1 cellular context compared by ENCODE assay signal in the genomic region with DNA sequence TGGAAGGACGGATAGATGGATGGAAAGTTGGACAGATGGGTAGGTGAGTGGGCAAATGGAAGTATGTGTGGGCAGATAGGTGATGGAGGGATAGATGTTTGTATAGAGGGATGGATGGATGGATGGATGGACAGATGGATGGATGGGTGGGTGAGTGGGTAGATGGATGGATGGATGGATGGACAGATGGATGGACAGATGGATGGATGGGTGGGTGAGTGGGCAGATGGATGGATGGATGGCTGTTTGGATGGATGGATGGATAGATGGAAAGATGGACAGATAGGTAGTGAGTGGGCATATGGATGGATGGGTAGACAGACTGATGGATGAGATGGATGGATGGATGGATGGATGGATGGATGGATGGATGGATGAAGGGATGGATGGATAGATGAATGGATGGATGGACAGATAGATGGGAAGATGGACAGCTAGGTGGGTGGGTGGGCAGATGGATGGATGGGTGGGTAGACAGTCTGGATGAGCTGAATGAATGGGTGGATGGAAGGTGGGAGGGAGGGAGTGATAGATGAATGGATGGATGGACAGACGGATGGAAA.
A peak's percentile ranks its signal among the peaks of the same experiment; 100 is the strongest.
TF ChIP-seq lines count a peak whose summit lies in the region.

No MANE protein-coding gene starts in this region.

TF ChIP-seq in HEK293, 187 proteins besides CTCF, POLR2A, EP300 and RAD21 (continued from another document and continues in another):
- no peak for TF ChIP-seq ZNF529 (tag by site-specific recombination; IDR thresholded peaks at IDR 0.05; ENCODE audit: insufficient replicate concordance)
- TF ChIP-seq KLF10 (tag by site-specific recombination; IDR thresholded peaks at IDR 0.05): no peak
- TF ChIP-seq ZNF324 (tag by site-specific recombination; IDR thresholded peaks at IDR 0.05): no peak
- no peak for TF ChIP-seq ZNF214 (tag by site-specific recombination; IDR thresholded peaks at IDR 0.05; ENCODE audit: borderline replicate concordance)
- TF ChIP-seq ZNF473 (tag by site-specific recombination; IDR thresholded peaks at IDR 0.05): no peak
- no peak for TF ChIP-seq ZNF664 (tag by site-specific recombination; IDR thresholded peaks at IDR 0.05)
- no peak for TF ChIP-seq ZNF626 (tag by site-specific recombination; IDR thresholded peaks at IDR 0.05)
- TF ChIP-seq KLF7 (tag by site-specific recombination; IDR thresholded peaks at IDR 0.05; ENCODE audit: borderline replicate concordance): no peak
- no peak for TF ChIP-seq ZFP41 (tag by site-specific recombination; IDR thresholded peaks at IDR 0.05; ENCODE audit: borderline replicate concordance)
- no peak for TF ChIP-seq ZNF184 (tag by site-specific recombination; IDR thresholded peaks at IDR 0.05)
- TF ChIP-seq, protein P1, sequence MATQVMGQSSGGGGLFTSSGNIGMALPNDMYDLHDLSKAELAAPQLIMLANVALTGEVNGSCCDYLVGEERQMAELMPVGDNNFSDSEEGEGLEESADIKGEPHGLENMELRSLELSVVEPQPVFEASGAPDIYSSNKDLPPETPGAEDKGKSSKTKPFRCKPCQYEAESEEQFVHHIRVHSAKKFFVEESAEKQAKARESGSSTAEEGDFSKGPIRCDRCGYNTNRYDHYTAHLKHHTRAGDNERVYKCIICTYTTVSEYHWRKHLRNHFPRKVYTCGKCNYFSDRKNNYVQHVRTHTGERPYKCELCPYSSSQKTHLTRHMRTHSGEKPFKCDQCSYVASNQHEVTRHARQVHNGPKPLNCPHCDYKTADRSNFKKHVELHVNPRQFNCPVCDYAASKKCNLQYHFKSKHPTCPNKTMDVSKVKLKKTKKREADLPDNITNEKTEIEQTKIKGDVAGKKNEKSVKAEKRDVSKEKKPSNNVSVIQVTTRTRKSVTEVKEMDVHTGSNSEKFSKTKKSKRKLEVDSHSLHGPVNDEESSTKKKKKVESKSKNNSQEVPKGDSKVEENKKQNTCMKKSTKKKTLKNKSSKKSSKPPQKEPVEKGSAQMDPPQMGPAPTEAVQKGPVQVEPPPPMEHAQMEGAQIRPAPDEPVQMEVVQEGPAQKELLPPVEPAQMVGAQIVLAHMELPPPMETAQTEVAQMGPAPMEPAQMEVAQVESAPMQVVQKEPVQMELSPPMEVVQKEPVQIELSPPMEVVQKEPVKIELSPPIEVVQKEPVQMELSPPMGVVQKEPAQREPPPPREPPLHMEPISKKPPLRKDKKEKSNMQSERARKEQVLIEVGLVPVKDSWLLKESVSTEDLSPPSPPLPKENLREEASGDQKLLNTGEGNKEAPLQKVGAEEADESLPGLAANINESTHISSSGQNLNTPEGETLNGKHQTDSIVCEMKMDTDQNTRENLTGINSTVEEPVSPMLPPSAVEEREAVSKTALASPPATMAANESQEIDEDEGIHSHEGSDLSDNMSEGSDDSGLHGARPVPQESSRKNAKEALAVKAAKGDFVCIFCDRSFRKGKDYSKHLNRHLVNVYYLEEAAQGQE (tag by site-specific recombination; IDR thresholded peaks at IDR 0.05): no peak
- TF ChIP-seq, protein P2, sequence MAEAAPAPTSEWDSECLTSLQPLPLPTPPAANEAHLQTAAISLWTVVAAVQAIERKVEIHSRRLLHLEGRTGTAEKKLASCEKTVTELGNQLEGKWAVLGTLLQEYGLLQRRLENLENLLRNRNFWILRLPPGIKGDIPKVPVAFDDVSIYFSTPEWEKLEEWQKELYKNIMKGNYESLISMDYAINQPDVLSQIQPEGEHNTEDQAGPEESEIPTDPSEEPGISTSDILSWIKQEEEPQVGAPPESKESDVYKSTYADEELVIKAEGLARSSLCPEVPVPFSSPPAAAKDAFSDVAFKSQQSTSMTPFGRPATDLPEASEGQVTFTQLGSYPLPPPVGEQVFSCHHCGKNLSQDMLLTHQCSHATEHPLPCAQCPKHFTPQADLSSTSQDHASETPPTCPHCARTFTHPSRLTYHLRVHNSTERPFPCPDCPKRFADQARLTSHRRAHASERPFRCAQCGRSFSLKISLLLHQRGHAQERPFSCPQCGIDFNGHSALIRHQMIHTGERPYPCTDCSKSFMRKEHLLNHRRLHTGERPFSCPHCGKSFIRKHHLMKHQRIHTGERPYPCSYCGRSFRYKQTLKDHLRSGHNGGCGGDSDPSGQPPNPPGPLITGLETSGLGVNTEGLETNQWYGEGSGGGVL (tag by site-specific recombination; IDR thresholded peaks at IDR 0.05): no peak
- TF ChIP-seq, protein P3, sequence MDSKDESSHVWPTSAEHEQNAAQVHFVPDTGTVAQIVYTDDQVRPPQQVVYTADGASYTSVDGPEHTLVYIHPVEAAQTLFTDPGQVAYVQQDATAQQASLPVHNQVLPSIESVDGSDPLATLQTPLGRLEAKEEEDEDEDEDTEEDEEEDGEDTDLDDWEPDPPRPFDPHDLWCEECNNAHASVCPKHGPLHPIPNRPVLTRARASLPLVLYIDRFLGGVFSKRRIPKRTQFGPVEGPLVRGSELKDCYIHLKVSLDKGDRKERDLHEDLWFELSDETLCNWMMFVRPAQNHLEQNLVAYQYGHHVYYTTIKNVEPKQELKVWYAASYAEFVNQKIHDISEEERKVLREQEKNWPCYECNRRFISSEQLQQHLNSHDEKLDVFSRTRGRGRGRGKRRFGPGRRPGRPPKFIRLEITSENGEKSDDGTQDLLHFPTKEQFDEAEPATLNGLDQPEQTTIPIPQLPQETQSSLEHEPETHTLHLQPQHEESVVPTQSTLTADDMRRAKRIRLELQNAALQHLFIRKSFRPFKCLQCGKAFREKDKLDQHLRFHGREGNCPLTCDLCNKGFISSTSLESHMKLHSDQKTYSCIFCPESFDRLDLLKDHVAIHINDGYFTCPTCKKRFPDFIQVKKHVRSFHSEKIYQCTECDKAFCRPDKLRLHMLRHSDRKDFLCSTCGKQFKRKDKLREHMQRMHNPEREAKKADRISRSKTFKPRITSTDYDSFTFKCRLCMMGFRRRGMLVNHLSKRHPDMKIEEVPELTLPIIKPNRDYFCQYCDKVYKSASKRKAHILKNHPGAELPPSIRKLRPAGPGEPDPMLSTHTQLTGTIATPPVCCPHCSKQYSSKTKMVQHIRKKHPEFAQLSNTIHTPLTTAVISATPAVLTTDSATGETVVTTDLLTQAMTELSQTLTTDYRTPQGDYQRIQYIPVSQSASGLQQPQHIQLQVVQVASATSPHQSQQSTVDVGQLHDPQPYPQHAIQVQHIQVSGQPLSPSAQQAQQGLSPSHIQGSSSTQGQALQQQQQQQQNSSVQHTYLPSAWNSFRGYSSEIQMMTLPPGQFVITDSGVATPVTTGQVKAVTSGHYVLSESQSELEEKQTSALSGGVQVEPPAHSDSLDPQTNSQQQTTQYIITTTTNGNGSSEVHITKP (tag by site-specific recombination; IDR thresholded peaks at IDR 0.05): no peak
- TF ChIP-seq, protein P4, sequence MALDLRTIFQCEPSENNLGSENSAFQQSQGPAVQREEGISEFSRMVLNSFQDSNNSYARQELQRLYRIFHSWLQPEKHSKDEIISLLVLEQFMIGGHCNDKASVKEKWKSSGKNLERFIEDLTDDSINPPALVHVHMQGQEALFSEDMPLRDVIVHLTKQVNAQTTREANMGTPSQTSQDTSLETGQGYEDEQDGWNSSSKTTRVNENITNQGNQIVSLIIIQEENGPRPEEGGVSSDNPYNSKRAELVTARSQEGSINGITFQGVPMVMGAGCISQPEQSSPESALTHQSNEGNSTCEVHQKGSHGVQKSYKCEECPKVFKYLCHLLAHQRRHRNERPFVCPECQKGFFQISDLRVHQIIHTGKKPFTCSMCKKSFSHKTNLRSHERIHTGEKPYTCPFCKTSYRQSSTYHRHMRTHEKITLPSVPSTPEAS (tag by site-specific recombination; IDR thresholded peaks at IDR 0.05): no peak
- TF ChIP-seq, protein P5, sequence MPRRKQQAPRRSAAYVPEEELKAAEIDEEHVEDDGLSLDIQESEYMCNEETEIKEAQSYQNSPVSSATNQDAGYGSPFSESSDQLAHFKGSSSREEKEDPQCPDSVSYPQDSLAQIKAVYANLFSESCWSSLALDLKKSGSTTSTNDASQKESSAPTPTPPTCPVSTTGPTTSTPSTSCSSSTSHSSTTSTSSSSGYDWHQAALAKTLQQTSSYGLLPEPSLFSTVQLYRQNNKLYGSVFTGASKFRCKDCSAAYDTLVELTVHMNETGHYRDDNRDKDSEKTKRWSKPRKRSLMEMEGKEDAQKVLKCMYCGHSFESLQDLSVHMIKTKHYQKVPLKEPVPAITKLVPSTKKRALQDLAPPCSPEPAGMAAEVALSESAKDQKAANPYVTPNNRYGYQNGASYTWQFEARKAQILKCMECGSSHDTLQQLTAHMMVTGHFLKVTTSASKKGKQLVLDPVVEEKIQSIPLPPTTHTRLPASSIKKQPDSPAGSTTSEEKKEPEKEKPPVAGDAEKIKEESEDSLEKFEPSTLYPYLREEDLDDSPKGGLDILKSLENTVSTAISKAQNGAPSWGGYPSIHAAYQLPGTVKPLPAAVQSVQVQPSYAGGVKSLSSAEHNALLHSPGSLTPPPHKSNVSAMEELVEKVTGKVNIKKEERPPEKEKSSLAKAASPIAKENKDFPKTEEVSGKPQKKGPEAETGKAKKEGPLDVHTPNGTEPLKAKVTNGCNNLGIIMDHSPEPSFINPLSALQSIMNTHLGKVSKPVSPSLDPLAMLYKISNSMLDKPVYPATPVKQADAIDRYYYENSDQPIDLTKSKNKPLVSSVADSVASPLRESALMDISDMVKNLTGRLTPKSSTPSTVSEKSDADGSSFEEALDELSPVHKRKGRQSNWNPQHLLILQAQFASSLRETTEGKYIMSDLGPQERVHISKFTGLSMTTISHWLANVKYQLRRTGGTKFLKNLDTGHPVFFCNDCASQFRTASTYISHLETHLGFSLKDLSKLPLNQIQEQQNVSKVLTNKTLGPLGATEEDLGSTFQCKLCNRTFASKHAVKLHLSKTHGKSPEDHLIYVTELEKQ (tag by site-specific recombination; IDR thresholded peaks at IDR 0.05; ENCODE audit: borderline replicate concordance): no peak
- TF ChIP-seq, protein P6, sequence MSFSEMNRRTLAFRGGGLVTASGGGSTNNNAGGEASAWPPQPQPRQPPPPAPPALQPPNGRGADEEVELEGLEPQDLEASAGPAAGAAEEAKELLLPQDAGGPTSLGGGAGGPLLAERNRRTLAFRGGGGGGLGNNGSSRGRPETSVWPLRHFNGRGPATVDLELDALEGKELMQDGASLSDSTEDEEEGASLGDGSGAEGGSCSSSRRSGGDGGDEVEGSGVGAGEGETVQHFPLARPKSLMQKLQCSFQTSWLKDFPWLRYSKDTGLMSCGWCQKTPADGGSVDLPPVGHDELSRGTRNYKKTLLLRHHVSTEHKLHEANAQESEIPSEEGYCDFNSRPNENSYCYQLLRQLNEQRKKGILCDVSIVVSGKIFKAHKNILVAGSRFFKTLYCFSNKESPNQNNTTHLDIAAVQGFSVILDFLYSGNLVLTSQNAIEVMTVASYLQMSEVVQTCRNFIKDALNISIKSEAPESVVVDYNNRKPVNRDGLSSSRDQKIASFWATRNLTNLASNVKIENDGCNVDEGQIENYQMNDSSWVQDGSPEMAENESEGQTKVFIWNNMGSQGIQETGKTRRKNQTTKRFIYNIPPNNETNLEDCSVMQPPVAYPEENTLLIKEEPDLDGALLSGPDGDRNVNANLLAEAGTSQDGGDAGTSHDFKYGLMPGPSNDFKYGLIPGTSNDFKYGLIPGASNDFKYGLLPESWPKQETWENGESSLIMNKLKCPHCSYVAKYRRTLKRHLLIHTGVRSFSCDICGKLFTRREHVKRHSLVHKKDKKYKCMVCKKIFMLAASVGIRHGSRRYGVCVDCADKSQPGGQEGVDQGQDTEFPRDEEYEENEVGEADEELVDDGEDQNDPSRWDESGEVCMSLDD (tag by site-specific recombination; IDR thresholded peaks at IDR 0.05): no peak; the same call in 1 of the 2 replicates
- TF ChIP-seq ZNF768 (tag by site-specific recombination; IDR thresholded peaks at IDR 0.05): no peak
- TF ChIP-seq, protein P7, sequence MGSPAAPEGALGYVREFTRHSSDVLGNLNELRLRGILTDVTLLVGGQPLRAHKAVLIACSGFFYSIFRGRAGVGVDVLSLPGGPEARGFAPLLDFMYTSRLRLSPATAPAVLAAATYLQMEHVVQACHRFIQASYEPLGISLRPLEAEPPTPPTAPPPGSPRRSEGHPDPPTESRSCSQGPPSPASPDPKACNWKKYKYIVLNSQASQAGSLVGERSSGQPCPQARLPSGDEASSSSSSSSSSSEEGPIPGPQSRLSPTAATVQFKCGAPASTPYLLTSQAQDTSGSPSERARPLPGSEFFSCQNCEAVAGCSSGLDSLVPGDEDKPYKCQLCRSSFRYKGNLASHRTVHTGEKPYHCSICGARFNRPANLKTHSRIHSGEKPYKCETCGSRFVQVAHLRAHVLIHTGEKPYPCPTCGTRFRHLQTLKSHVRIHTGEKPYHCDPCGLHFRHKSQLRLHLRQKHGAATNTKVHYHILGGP (tag by site-specific recombination; IDR thresholded peaks at IDR 0.05): no peak
- TF ChIP-seq ZFHX2 (tag by site-specific recombination; conservative IDR thresholded peaks at IDR 0.05): peak; percentile 68
- no peak for TF ChIP-seq ZNF621 (tag by site-specific recombination; IDR thresholded peaks at IDR 0.05)
- no peak for TF ChIP-seq ZNF138 (tag by site-specific recombination; IDR thresholded peaks at IDR 0.05; ENCODE audit: borderline replicate concordance)
- TF ChIP-seq, protein P8, sequence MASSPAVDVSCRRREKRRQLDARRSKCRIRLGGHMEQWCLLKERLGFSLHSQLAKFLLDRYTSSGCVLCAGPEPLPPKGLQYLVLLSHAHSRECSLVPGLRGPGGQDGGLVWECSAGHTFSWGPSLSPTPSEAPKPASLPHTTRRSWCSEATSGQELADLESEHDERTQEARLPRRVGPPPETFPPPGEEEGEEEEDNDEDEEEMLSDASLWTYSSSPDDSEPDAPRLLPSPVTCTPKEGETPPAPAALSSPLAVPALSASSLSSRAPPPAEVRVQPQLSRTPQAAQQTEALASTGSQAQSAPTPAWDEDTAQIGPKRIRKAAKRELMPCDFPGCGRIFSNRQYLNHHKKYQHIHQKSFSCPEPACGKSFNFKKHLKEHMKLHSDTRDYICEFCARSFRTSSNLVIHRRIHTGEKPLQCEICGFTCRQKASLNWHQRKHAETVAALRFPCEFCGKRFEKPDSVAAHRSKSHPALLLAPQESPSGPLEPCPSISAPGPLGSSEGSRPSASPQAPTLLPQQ (tag by site-specific recombination; IDR thresholded peaks at IDR 0.05): no peak
- no peak for TF ChIP-seq ZNF19 (tag by site-specific recombination; IDR thresholded peaks at IDR 0.05; ENCODE audit: low read depth)
- no peak for TF ChIP-seq ZNF596 (tag by site-specific recombination; IDR thresholded peaks at IDR 0.05)
- no peak for TF ChIP-seq ZNF501 (tag by site-specific recombination; IDR thresholded peaks at IDR 0.05)
- TF ChIP-seq ZNF670 (tag by site-specific recombination; IDR thresholded peaks at IDR 0.05; ENCODE audit: low read depth): no peak
- no peak for TF ChIP-seq BCL11B (tag by site-specific recombination; IDR thresholded peaks at IDR 0.05; ENCODE audit: low read depth)
- TF ChIP-seq ZNF76 (tag by site-specific recombination; IDR thresholded peaks at IDR 0.05; ENCODE audit: borderline replicate concordance, low read depth): no peak
- TF ChIP-seq, protein P9, sequence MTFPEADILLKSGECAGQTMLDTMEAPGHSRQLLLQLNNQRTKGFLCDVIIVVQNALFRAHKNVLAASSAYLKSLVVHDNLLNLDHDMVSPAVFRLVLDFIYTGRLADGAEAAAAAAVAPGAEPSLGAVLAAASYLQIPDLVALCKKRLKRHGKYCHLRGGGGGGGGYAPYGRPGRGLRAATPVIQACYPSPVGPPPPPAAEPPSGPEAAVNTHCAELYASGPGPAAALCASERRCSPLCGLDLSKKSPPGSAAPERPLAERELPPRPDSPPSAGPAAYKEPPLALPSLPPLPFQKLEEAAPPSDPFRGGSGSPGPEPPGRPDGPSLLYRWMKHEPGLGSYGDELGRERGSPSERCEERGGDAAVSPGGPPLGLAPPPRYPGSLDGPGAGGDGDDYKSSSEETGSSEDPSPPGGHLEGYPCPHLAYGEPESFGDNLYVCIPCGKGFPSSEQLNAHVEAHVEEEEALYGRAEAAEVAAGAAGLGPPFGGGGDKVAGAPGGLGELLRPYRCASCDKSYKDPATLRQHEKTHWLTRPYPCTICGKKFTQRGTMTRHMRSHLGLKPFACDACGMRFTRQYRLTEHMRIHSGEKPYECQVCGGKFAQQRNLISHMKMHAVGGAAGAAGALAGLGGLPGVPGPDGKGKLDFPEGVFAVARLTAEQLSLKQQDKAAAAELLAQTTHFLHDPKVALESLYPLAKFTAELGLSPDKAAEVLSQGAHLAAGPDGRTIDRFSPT (tag by site-specific recombination; IDR thresholded peaks at IDR 0.05): 0 out of 2 replicates have a peak, but pooled peaks have one; percentile 13
- TF ChIP-seq ZXDB (tag by site-specific recombination; IDR thresholded peaks at IDR 0.05): no peak
